26 cellular contexts compared by ENCODE assay signal in the genomic region with DNA sequence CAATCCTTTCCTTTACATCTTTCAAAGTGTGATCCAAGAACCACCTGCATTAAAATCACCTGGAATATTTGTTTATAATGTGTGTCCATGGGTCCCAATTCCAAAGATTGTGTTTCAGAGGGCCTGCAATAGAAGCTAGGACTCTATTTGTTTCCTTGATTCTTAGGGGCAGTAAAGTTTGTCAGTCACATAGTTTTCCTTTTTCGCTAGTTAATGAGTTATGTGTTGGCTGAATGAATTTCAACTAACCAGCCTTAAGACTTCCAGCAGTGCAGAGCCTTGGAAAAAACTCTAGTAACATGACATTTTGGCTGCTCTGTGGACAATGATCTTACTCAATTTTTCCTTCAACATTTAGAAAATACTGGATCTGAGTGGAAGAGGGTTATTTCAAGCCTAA. TPM values are rescaled to one million over a fixed set of nuclear protein-coding genes. Genes with fewer than 3 reads are reported as not detected.
"Had no signal": no experiment of that assay in that cellular context is flagged by ENCODE, and none has a peak within 500 bp of the region (broad histone marks: within the 10 kb centered on the region; RNA-seq: fewer than 3 reads in every experiment).

No MANE protein-coding gene starts in this region.

- H3K9me3 ChIP-seq: right atrium auricular region, SJSA1, tibial artery had no signal

- H3K27ac ChIP-seq: right atrium auricular region, SJSA1, tibial artery had no signal

- FAIRE-seq: keratinocyte, TTC549, urothelium cell line had no signal

- H3K4me3 ChIP-seq: right atrium auricular region, SJSA1, tibial artery had no signal

- H3K27me3 ChIP-seq: right atrium auricular region, SJSA1, tibial artery had no signal

- DNase-seq: activated B cell treated with CpG ODN at 0.5 μM for 24 hours; activated CD4-positive, alpha-beta T cell treated with anti-CD3 and anti-CD28 coated beads for 4 hours; activated CD8-positive, alpha-beta T cell treated with anti-CD3 and anti-CD28 coated beads for 36 hours; activated naive CD4-positive, alpha-beta T cell treated with anti-CD3 and anti-CD28 coated beads, Interleukin-2, amount 50 U/mL, for 16 hours; activated T-cell treated with anti-CD3 and anti-CD28 coated beads, Interleukin-2, amount 50 U/mL, for 24 hours; endodermal cell; erythroblast; foreskin melanocyte; left ventricle myocardium superior; mesendoderm; stimulated activated CD4-positive, alpha-beta T cell treated with anti-CD3 and anti-CD28 coated beads, Interleukin-2, amount 100 ng/mL, for 24 hours; stimulated activated naive CD8-positive, alpha-beta T cell treated with anti-CD3 and anti-CD28 coated beads, Interleukin-15, Interleukin-2, amounts not matched to agents 100 U/mL and 50 U/mL, for 24 hours; substantia nigra; tibial artery had no signal

- ATAC-seq: activated CD8-positive, alpha-beta T cell treated with anti-CD3 and anti-CD28 coated beads for 36 hours; left ventricle myocardium superior; stimulated activated naive CD8-positive, alpha-beta T cell treated with anti-CD3 and anti-CD28 coated beads, Interleukin-15, Interleukin-2, amounts not matched to agents 100 U/mL and 50 U/mL, for 24 hours had no signal

- H3K4me1 ChIP-seq: right atrium auricular region, SJSA1, tibial artery had no signal

RNA-seq across cellular contexts. Expression of gene FAM217A, which starts 11.3 kb away (rescaled TPM):
- total RNA-seq: activated B cell treated with CpG ODN at 0.5 μM for 24 hours; activated CD8-positive, alpha-beta T cell treated with anti-CD3 and anti-CD28 coated beads for 36 hours; cerebellum; dermis microvascular lymphatic vessel endothelial cell; endodermal cell; left ventricle myocardium superior; omental fat pad; posterior vena cava; right atrium auricular region; SJSA1; skeletal muscle tissue; T-helper 2 cell treated with Interferon-gamma antibody and Interleukin-4, amounts not matched to agents 100 ng/mL and 5 ng/mL, for 36 hours had no signal
- polyA plus RNA-seq: keratinocyte, neural cell had no signal
